ENCODE assay signal across 14 cellular contexts in the genomic region with DNA sequence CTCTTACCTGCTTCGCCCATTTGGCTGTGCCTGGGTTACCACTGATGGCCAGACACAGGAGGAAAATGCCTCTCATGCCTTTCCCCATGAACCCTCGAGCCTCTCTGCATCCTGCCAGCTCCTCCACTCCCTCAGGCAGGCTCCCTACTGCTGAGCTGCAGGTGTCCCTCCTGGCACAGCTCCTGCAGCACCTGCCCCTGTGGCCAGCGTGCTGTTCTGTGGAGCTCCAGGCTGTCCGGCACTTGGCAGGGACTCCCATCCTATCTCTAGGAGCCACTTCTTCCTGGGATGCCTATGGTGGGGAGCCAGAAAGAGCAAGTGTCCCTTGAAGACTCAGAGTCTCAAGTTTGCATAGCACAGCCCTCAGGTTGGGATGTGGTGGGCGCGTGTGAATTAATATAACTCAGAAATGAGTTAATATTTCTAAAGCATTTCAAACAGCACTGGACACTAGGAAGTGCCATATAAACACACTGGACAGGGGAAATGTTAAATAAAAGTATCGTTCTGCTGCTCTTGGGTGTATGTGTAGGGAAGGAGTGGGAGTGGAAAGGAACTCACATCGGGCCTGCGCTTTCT. TPM values are rescaled to one million over a fixed set of nuclear protein-coding genes. Genes with fewer than 3 reads are reported as not detected.
A peak's percentile ranks its signal among the peaks of the same experiment; 100 is the strongest.
DNase-seq lines count a peak whose midpoint lies in the region; ATAC-seq, FAIRE-seq and TF ChIP-seq lines count a peak whose summit lies in the region.
"Had no signal": no experiment of that assay in that cellular context is flagged by ENCODE, and none has a peak within 500 bp of the region (broad histone marks: within the 10 kb centered on the region; RNA-seq: fewer than 3 reads in every experiment).

No MANE protein-coding gene starts in this region.

- peaks cover 4 to 19% of the 10 kb centered on the region in 2 experiments for H4K20me1 ChIP-seq in H1 (replicated peaks in 1 of 2; ENCODE audit: control insufficient read depth in 1 of 2, insufficient read depth in 2 of 2, low read length in 2 of 2)

- no peak for TF ChIP-seq POLR2A in H1 (IDR thresholded peaks at IDR 0.05; ENCODE audit: control extremely low read depth in 1 of 2, low read depth in 2 of 2, low read length in 2 of 2)

- 16% methylated on average over 9 of the region's 9 CpGs; no CpG with 5 or more reads in 1 of the 2 experiments for WGBS in H1 (ENCODE audit: extremely low coverage in 1 of 2, insufficient coverage in 1 of 2, insufficient read length in 1 of 2, insufficient replicate concordance in 2 of 2, low coverage in 1 of 2, low lambda C conversion rate in 2 of 2, missing lambda C conversion rate in 1 of 2), 2 experiments
- no CpG with 5 or more reads among the region's 9 CpGs for WGBS in trophoblast cell (ENCODE audit: extremely low coverage, insufficient coverage, insufficient read length)

- H3K9me3 ChIP-seq in H1 (ENCODE audit: insufficient read depth in 2 of 2, low read depth in 1 of 2, low read length in 1 of 2) (no peaks in the 10 kb centered on the region), trophoblast cell (ENCODE audit: insufficient read depth, low read depth, low read length) (peaks cover 4% of the 10 kb centered on the region)
- H3K9me3 ChIP-seq: left lung had no signal

- peak overlapping the region; percentile 46 for H3K4me3 Mint-ChIP-seq in activated T-cell treated with anti-CD3 and anti-CD28 coated beads, Interleukin-2, amount 50 U/mL, for 4 hours
- H3K4me3 Mint-ChIP-seq in activated T-cell treated with anti-CD3 and anti-CD28 coated beads, Interleukin-2, amount 50 U/mL, for 24 hours: no peak overlapping the region

- no peak for ATAC-seq in activated T-cell treated with anti-CD3 and anti-CD28 coated beads, Interleukin-2, amount 50 U/mL, for 4 hours
- ATAC-seq: left lung had no signal

- DNase-seq in activated T-cell treated with anti-CD3 and anti-CD28 coated beads, Interleukin-2, amount 50 U/mL, for 4 hours: no peak
- no peak for DNase-seq in activated T-cell treated with anti-CD3 and anti-CD28 coated beads, Interleukin-2, amount 50 U/mL, for 24 hours
- peak; percentile 47 for DNase-seq in NCI-H2029 treated with DMSO at 0.1 percent for 48 hours (lab: John Stamatoyannopoulos, UW)
- DNase-seq in H1 (ENCODE audit: low read depth in 1 of 2, low spot score in 2 of 2): no peak
- DNase-seq in trophoblast cell: no peak
- DNase-seq in mesenteric fat pad (ENCODE audit: low spot score): no peak
- no peak for DNase-seq in stimulated activated CD4-positive, alpha-beta T cell treated with anti-CD3 and anti-CD28 coated beads, Interleukin-12 subunit alpha, Interleukin-12 subunit beta, amount 100 ng/mL, for 4 hours
- DNase-seq in iPS-NIHi7 (ENCODE audit: extremely low spot score): no peak
- DNase-seq: EL, left lung, NCI-H1930 had no signal

- H3K36me3 Mint-ChIP-seq in activated T-cell treated with anti-CD3 and anti-CD28 coated beads, Interleukin-2, amount 50 U/mL, for 4 hours (ENCODE audit: insufficient read depth): no peaks in the 10 kb centered on the region
- H3K36me3 Mint-ChIP-seq in activated T-cell treated with anti-CD3 and anti-CD28 coated beads, Interleukin-2, amount 50 U/mL, for 24 hours (ENCODE audit: low read depth): no peaks in the 10 kb centered on the region

- no peak for TF ChIP-seq RAD21 in H1 (IDR thresholded peaks at IDR 0.05 in 1 of 2, conservative IDR thresholded peaks at IDR 0.05 in 1 of 2; ENCODE audit: low read depth in 2 of 2, low read length in 2 of 2)

- H2BK20ac ChIP-seq in H1 (ENCODE audit: low read length): no peak overlapping the region

- no peak for TF ChIP-seq CTCF in H1 (IDR thresholded peaks at IDR 0.05; ENCODE audit: control extremely low read depth in 1 of 3, insufficient read depth in 1 of 3, low read depth in 1 of 3, low read length in 3 of 3)

- no peaks in the 10 kb centered on the region for H3K9me3 Mint-ChIP-seq in activated T-cell treated with anti-CD3 and anti-CD28 coated beads, Interleukin-2, amount 50 U/mL, for 4 hours
- no peaks in the 10 kb centered on the region for H3K9me3 Mint-ChIP-seq in activated T-cell treated with anti-CD3 and anti-CD28 coated beads, Interleukin-2, amount 50 U/mL, for 24 hours

- H3K4me2 ChIP-seq in H1 (ENCODE audit: insufficient read depth in 1 of 2, low read depth in 2 of 2, low read length in 2 of 2): peak overlapping the region; percentile 94 to 98
- peak overlapping the region; percentile 38 for H3K4me2 ChIP-seq in trophoblast cell (ENCODE audit: low read length)

- no peak for TF ChIP-seq EP300 in H1 (IDR thresholded peaks at IDR 0.05; ENCODE audit: borderline replicate concordance in 1 of 2, low read depth in 2 of 2, low read length in 2 of 2)

- no peak overlapping the region for H3K9ac ChIP-seq in H1 (replicated peaks in 1 of 4; ENCODE audit: extremely low read depth in 1 of 4, low read depth in 3 of 4, low read length in 3 of 4)
- no peak overlapping the region for H3K9ac ChIP-seq in trophoblast cell (ENCODE audit: low read length)

- H3K23me2 ChIP-seq in H1 (ENCODE audit: low read depth, low read length): peaks cover 9% of the 10 kb centered on the region; the same call in 1 of the 2 replicates

- no peak overlapping the region for H2BK12ac ChIP-seq in H1 (ENCODE audit: low read depth, low read length)
- H2BK12ac ChIP-seq in trophoblast cell (ENCODE audit: low read length): no peak overlapping the region

- H2AK5ac ChIP-seq in H1 (ENCODE audit: low read depth, low read length): no peak overlapping the region
- H2AK5ac ChIP-seq in trophoblast cell (ENCODE audit: low read length): no peak overlapping the region

- no peak overlapping the region for H4K8ac ChIP-seq in H1 (ENCODE audit: extremely low read depth, insufficient read depth, low read length)
- no peak overlapping the region for H4K8ac ChIP-seq in trophoblast cell (ENCODE audit: low read depth, low read length)

- no peak overlapping the region for H4K5ac ChIP-seq in H1 (ENCODE audit: insufficient read length, low read depth, low read length)

- H3K79me2 ChIP-seq in H1 (ENCODE audit: control insufficient read depth in 1 of 2, insufficient read depth in 2 of 2, low read length in 2 of 2) (no peaks in the 10 kb centered on the region), trophoblast cell (ENCODE audit: control insufficient read depth, insufficient read depth, low read length, poor library complexity) (no peaks in the 10 kb centered on the region)

- H2AFZ ChIP-seq in H1 (ENCODE audit: low read length): no peak overlapping the region
- no peak overlapping the region for H2AFZ ChIP-seq in trophoblast cell (ENCODE audit: insufficient read depth, low read length, poor library complexity)

- H3K4me3 ChIP-seq in H1 (ENCODE audit: extremely low read depth in 1 of 4, insufficient read depth in 2 of 4, low read depth in 3 of 4, low read length in 4 of 4): peak overlapping the region; percentile 35 to 63 (median 42); a peak in 5 of 8 replicates
- no peak overlapping the region for H3K4me3 ChIP-seq in trophoblast cell (ENCODE audit: low read depth, low read length)
- H3K4me3 ChIP-seq: left lung had no signal

- H3K27ac ChIP-seq in H1 (ENCODE audit: low read depth, low read length): no peak overlapping the region
- no peak overlapping the region for H3K27ac ChIP-seq in trophoblast cell (ENCODE audit: low read depth, low read length)
- H3K27ac ChIP-seq: left lung had no signal

- H2BK5ac ChIP-seq in H1 (ENCODE audit: low read depth, low read length) (no peak overlapping the region), trophoblast cell (ENCODE audit: low read depth, low read length, poor library complexity) (no peak overlapping the region)

- H2BK120ac ChIP-seq in H1 (replicated peaks; ENCODE audit: low read depth, low read length) (no peak overlapping the region), trophoblast cell (ENCODE audit: insufficient read depth, low read length, poor library complexity) (no peak overlapping the region)

- H3K18ac ChIP-seq in H1 (ENCODE audit: extremely low read depth, low read length): 0 out of 2 replicates have a peak overlapping the region, but pooled peaks have one; percentile 1
- H3K18ac ChIP-seq in trophoblast cell (ENCODE audit: low read length): no peak overlapping the region

- H3K4ac ChIP-seq in H1 (replicated peaks; ENCODE audit: insufficient read length, low read depth, low read length) (no peak overlapping the region), trophoblast cell (ENCODE audit: low read depth, low read length) (no peak overlapping the region)

- no peak for FAIRE-seq in H1 (lab: Jason Lieb, UNC)
- FAIRE-seq: colon, GM18507 had no signal

- no peak overlapping the region for H3K56ac ChIP-seq in H1 (replicated peaks; ENCODE audit: insufficient read length, low read depth, low read length)

- H3K4me1 Mint-ChIP-seq in activated T-cell treated with anti-CD3 and anti-CD28 coated beads, Interleukin-2, amount 50 U/mL, for 4 hours (ENCODE audit: low read depth): peaks cover 18% of the 10 kb centered on the region
- peaks cover 27% of the 10 kb centered on the region for H3K4me1 Mint-ChIP-seq in activated T-cell treated with anti-CD3 and anti-CD28 coated beads, Interleukin-2, amount 50 U/mL, for 24 hours (ENCODE audit: low read depth)

- H4K91ac ChIP-seq in H1 (replicated peaks; ENCODE audit: insufficient read length, low read length) (no peak overlapping the region), trophoblast cell (ENCODE audit: low read depth, low read length) (no peak overlapping the region)

- H3K14ac ChIP-seq in H1 (ENCODE audit: insufficient read length) (no peak overlapping the region), trophoblast cell (ENCODE audit: low read length) (no peak overlapping the region)

- peaks cover 3 to 23% (median 10%) of the 10 kb centered on the region in 4 experiments; a peak in 6 of 7 replicates for H3K4me1 ChIP-seq in H1 (replicated peaks in 1 of 4; ENCODE audit: control insufficient read depth in 3 of 4, insufficient read depth in 4 of 4, low read length in 3 of 4)
- H3K4me1 ChIP-seq in trophoblast cell (ENCODE audit: control insufficient read depth in 1 of 2, insufficient read depth in 2 of 2, low read length in 2 of 2): peaks cover 11% of the 10 kb centered on the region in 2 experiments

- 0 out of 2 replicates have a peak overlapping the region, but pooled peaks have one; percentile 53 for H2BK15ac ChIP-seq in H1 (ENCODE audit: low read length)

- H3K36me3 ChIP-seq in H1 (ENCODE audit: control insufficient read depth in 2 of 4, insufficient read depth in 4 of 4, low read length in 3 of 4) (no peaks in the 10 kb centered on the region), trophoblast cell (ENCODE audit: control insufficient read depth in 1 of 2, insufficient read depth in 2 of 2, low read length in 2 of 2) (no peaks in the 10 kb centered on the region)
- H3K36me3 ChIP-seq: left lung had no signal

- no peak overlapping the region for H3K27ac Mint-ChIP-seq in activated T-cell treated with anti-CD3 and anti-CD28 coated beads, Interleukin-2, amount 50 U/mL, for 24 hours

- H4K12ac ChIP-seq in trophoblast cell (ENCODE audit: low read depth, low read length): no peak overlapping the region

- H3K27me3 ChIP-seq in H1 (replicated peaks in 1 of 4; ENCODE audit: control insufficient read depth in 3 of 4, extremely low read depth in 1 of 4, insufficient read depth in 3 of 4, low read length in 3 of 4): peaks cover 74 to 93% (median 86%) of the 10 kb centered on the region in 4 experiments
- peaks cover 65% of the 10 kb centered on the region for H3K27me3 ChIP-seq in trophoblast cell (ENCODE audit: insufficient read depth, low read length)

- POLR2A ChIA-PET in H1 (lab: Charles Lee; ENCODE audit: partially characterized antibody): interaction anchor here (0.8 to 1.9 kb wide), 2 partner anchors 10 to 36 kb away, joined by 3 to 10 read pairs; no protein-coding TSS in a partner anchor

- CTCF ChIA-PET in H1 (lab: Charles Lee; ENCODE audit: partially characterized antibody): interaction anchor here (0.7 to 11.8 kb wide), 9 partner anchors 24 to 234 kb away, joined by 3 to 287 read pairs (median 50); a partner anchor contains a TSS

- H3K79me1 ChIP-seq in H1 (ENCODE audit: low read depth, low read length): no peaks in the 10 kb centered on the region
- H3K79me1 ChIP-seq in trophoblast cell (ENCODE audit: low read length): no peaks in the 10 kb centered on the region

- H3K27me3 Mint-ChIP-seq in activated T-cell treated with anti-CD3 and anti-CD28 coated beads, Interleukin-2, amount 50 U/mL, for 4 hours (ENCODE audit: low read depth): peaks cover 89% of the 10 kb centered on the region
- H3K27me3 Mint-ChIP-seq in activated T-cell treated with anti-CD3 and anti-CD28 coated beads, Interleukin-2, amount 50 U/mL, for 24 hours: peaks cover 94% of the 10 kb centered on the region

- H3K23ac ChIP-seq in H1 (ENCODE audit: insufficient read length) (no peak overlapping the region), trophoblast cell (ENCODE audit: low read length) (no peak overlapping the region)

RNA-seq across cellular contexts. Expression of a gene that starts 2.6 kb away (rescaled TPM):
- not detected for total RNA-seq in activated T-cell treated with anti-CD3 and anti-CD28 coated beads, Interleukin-2, amount 50 U/mL, for 4 hours
- not detected in 2 replicates for total RNA-seq in H1 (2021; fragmentation: NEBNext Ultra II Directional; extraction: Animal tissue kit (Norgen Biotek cat#: 25700))
- 0.05 and 0.16 TPM in 2 replicates for polyA plus RNA-seq in H1 (2011; rRNA removed)
- polyA plus RNA-seq in H1 (2011; cell fraction: cytosol; rRNA removed): 0.27 TPM
- 0.46 TPM for polyA plus RNA-seq in H1 (2011; cell fraction: nucleus; rRNA removed)
- polyA plus RNA-seq in H1 (2012, experiment 1 of 2): 0.12 to 0.59 TPM (median 0.31 TPM) in 4 replicates
- polyA plus RNA-seq in H1 (2012, experiment 2 of 2): not detected
- polyA plus RNA-seq in H1 (2013, experiment 1 of 2): 0.12 TPM
- 0.11 TPM for polyA plus RNA-seq in H1 (2013, experiment 2 of 2)
- polyA minus RNA-seq in H1 (2011; rRNA and poly(A)+ RNA removed): 0.24 TPM in 1 of 2 replicates, not detected in the other
- polyA minus RNA-seq in H1 (2011; cell fraction: cytosol; rRNA and poly(A)+ RNA removed): not detected
- not detected for polyA minus RNA-seq in H1 (2011; cell fraction: nucleus; rRNA and poly(A)+ RNA removed)
- polyA plus RNA-seq in trophoblast cell (2013): 0.04 and 0.16 TPM in 2 replicates
- 0.32 TPM for total RNA-seq in mesenteric fat pad
- total RNA-seq: fibroblast of villous mesenchyme had no signal

RNA-seq across cellular contexts. Expression of a gene that starts 29.6 kb away (rescaled TPM):
- total RNA-seq in activated T-cell treated with anti-CD3 and anti-CD28 coated beads, Interleukin-2, amount 50 U/mL, for 4 hours: under 1 TPM in 1 of 3 donors, not detected in 2; 0.05 TPM
- total RNA-seq in H1 (2021; fragmentation: NEBNext Ultra II Directional; extraction: Animal tissue kit (Norgen Biotek cat#: 25700)): 0.71 and 0.82 TPM in 2 replicates
- 0.63 and 0.77 TPM in 2 replicates for polyA plus RNA-seq in H1 (2011; rRNA removed)
- polyA plus RNA-seq in H1 (2011; cell fraction: cytosol; rRNA removed): 0.44 TPM
- polyA plus RNA-seq in H1 (2011; cell fraction: nucleus; rRNA removed): 3.3 TPM
- polyA plus RNA-seq in H1 (2012, experiment 1 of 2): 0.26 to 0.88 TPM (median 0.65 TPM) in 4 replicates
- 0.39 TPM for polyA plus RNA-seq in H1 (2012, experiment 2 of 2)
- 0.53 TPM for polyA plus RNA-seq in H1 (2013, experiment 1 of 2)
- polyA plus RNA-seq in H1 (2013, experiment 2 of 2): 0.42 TPM
- polyA minus RNA-seq in H1 (2011; rRNA and poly(A)+ RNA removed): 0.13 and 0.22 TPM in 2 replicates
- polyA minus RNA-seq in H1 (2011; cell fraction: cytosol; rRNA and poly(A)+ RNA removed): 0.37 TPM
- polyA minus RNA-seq in H1 (2011; cell fraction: nucleus; rRNA and poly(A)+ RNA removed): 1.5 TPM
- polyA plus RNA-seq in trophoblast cell (2013): 16.1 and 16.6 TPM in 2 replicates
- total RNA-seq in mesenteric fat pad: 17.7 TPM

Comparison
In these comparisons a context has a peak if more than half of its experiments do, and no peak if none do; other contexts are left out.
1. RNA of a gene that starts 29.6 kb away (total RNA-seq): 17.7 TPM in mesenteric fat pad (single experiment); 0.71 to 0.82 TPM in H1 and 0.05 TPM in activated T-cell treated with anti-CD3 and anti-CD28 coated beads, Interleukin-2, amount 50 U/mL, for 4 hours; every median in the first group is over 10 times any median in the second.